ENCODE assay signal across 29 cellular contexts in genomic region chr13:40688781-40689180, GRCh38.
"Had no signal": no experiment of that assay in that cellular context is flagged by ENCODE, and none has a peak within 500 bp of the region (broad histone marks: within the 10 kb centered on the region; RNA-seq: fewer than 3 reads in every experiment).

No MANE protein-coding gene starts in this region.

- H3K4me1 ChIP-seq: parathyroid adenoma, psoas muscle, right lobe of liver, suprapubic skin, testis, tibial artery, transverse colon, upper lobe of right lung, uterus had no signal

- H3K27me3 ChIP-seq: ovary, right lobe of liver, sigmoid colon, suprapubic skin, testis, tibial artery, transverse colon, upper lobe of right lung, uterus had no signal

- H3K79me2 ChIP-seq: parathyroid adenoma had no signal

- ATAC-seq: naive thymus-derived CD8-positive, alpha-beta T cell; natural killer cell treated with Interleukin-12 subunit alpha and Interleukin-12 subunit beta and Interleukin-15 and Interleukin-18, amount 100 ng/mL, for 72 hours; psoas muscle; right cardiac atrium; right lobe of liver; stimulated activated effector memory CD8-positive, alpha-beta T cell treated with anti-CD3 and anti-CD28 coated beads, Interleukin-12 subunit alpha, Interleukin-12 subunit beta, amount 100 ng/mL, for 72 hours; stimulated activated naive CD8-positive, alpha-beta T cell treated with anti-CD3 and anti-CD28 coated beads, Interleukin-15, amount 100 ng/mL, for 72 hours; stimulated activated naive CD8-positive, alpha-beta T cell treated with anti-CD3 and anti-CD28 coated beads, Interleukin-15, Interleukin-2, amounts not matched to agents 100 U/mL and 50 U/mL, for 24 hours; upper lobe of right lung had no signal

- H3K4me3 ChIP-seq: ovary, psoas muscle, right lobe of liver, sigmoid colon, suprapubic skin, testis, tibial artery, transverse colon, upper lobe of right lung, uterus had no signal

- H3K9me3 ChIP-seq: ovary, psoas muscle, right lobe of liver, sigmoid colon, suprapubic skin, testis, tibial artery, transverse colon, upper lobe of right lung, uterus had no signal

- H3K36me3 ChIP-seq: ovary, right lobe of liver, sigmoid colon, suprapubic skin, tibial artery, transverse colon, upper lobe of right lung, uterus had no signal

- H3K9me3 Mint-ChIP-seq: naive thymus-derived CD8-positive, alpha-beta T cell; natural killer cell treated with Interleukin-12 subunit alpha and Interleukin-12 subunit beta and Interleukin-15 and Interleukin-18, amount 100 ng/mL, for 72 hours; nephron progenitor cell; neural crest cell; stimulated activated effector memory CD8-positive, alpha-beta T cell treated with anti-CD3 and anti-CD28 coated beads, Interleukin-12 subunit alpha, Interleukin-12 subunit beta, amount 100 ng/mL, for 72 hours; stimulated activated naive CD8-positive, alpha-beta T cell treated with anti-CD3 and anti-CD28 coated beads, Interleukin-15, amount 100 ng/mL, for 72 hours; type B pancreatic cell had no signal

- DNase-seq: naive thymus-derived CD8-positive, alpha-beta T cell; nephron progenitor cell; occipital lobe; ovary; psoas muscle; right cardiac atrium; right lobe of liver; sigmoid colon; small intestine; stimulated activated CD4-positive, alpha-beta T cell treated with anti-CD3 and anti-CD28 coated beads, Interleukin-15, amount 100 ng/mL, for 24 hours; stimulated activated CD4-positive, alpha-beta T cell treated with anti-CD3 and anti-CD28 coated beads, Interleukin-2, amount 100 ng/mL, for 24 hours; stimulated activated CD4-positive, alpha-beta T cell treated with anti-CD3 and anti-CD28 coated beads, Interleukin-2, amount 100 ng/mL, for 48 hours; stimulated activated CD4-positive, alpha-beta T cell treated with anti-CD3 and anti-CD28 coated beads, Interleukin-4, amount 100 ng/mL, for 24 hours; stimulated activated naive CD4-positive, alpha-beta T cell; stimulated activated naive CD8-positive, alpha-beta T cell treated with anti-CD3 and anti-CD28 coated beads, Interleukin-15, amount 100 ng/mL, for 72 hours; stimulated activated naive CD8-positive, alpha-beta T cell treated with anti-CD3 and anti-CD28 coated beads, Interleukin-15, Interleukin-2, amounts not matched to agents 100 U/mL and 50 U/mL, for 24 hours; substantia nigra; testis; tibial artery; transverse colon; upper lobe of right lung; uterus had no signal

- H3K36me3 Mint-ChIP-seq: naive thymus-derived CD8-positive, alpha-beta T cell; natural killer cell treated with Interleukin-12 subunit alpha and Interleukin-12 subunit beta and Interleukin-15 and Interleukin-18, amount 100 ng/mL, for 72 hours; stimulated activated effector memory CD8-positive, alpha-beta T cell treated with anti-CD3 and anti-CD28 coated beads, Interleukin-12 subunit alpha, Interleukin-12 subunit beta, amount 100 ng/mL, for 72 hours; type B pancreatic cell had no signal

- H2AFZ ChIP-seq: parathyroid adenoma had no signal

- H3K4me1 Mint-ChIP-seq: naive thymus-derived CD8-positive, alpha-beta T cell; nephron progenitor cell; neural crest cell; stimulated activated effector memory CD8-positive, alpha-beta T cell treated with anti-CD3 and anti-CD28 coated beads, Interleukin-12 subunit alpha, Interleukin-12 subunit beta, amount 100 ng/mL, for 72 hours; stimulated activated naive CD8-positive, alpha-beta T cell treated with anti-CD3 and anti-CD28 coated beads, Interleukin-15, amount 100 ng/mL, for 72 hours had no signal

- H3K27me3 Mint-ChIP-seq: naive thymus-derived CD8-positive, alpha-beta T cell; progenitor cell of endocrine pancreas; stimulated activated naive CD8-positive, alpha-beta T cell treated with anti-CD3 and anti-CD28 coated beads, Interleukin-15, amount 100 ng/mL, for 72 hours; type B pancreatic cell had no signal

- H3K27ac Mint-ChIP-seq: natural killer cell treated with Interleukin-12 subunit alpha and Interleukin-12 subunit beta and Interleukin-15 and Interleukin-18, amount 100 ng/mL, for 72 hours; nephron progenitor cell; progenitor cell of endocrine pancreas; stimulated activated effector memory CD8-positive, alpha-beta T cell treated with anti-CD3 and anti-CD28 coated beads, Interleukin-12 subunit alpha, Interleukin-12 subunit beta, amount 100 ng/mL, for 72 hours; stimulated activated naive CD8-positive, alpha-beta T cell treated with anti-CD3 and anti-CD28 coated beads, Interleukin-15, amount 100 ng/mL, for 72 hours; type B pancreatic cell had no signal

- H3K4me3 Mint-ChIP-seq: naive thymus-derived CD8-positive, alpha-beta T cell; natural killer cell treated with Interleukin-12 subunit alpha and Interleukin-12 subunit beta and Interleukin-15 and Interleukin-18, amount 100 ng/mL, for 72 hours; nephron progenitor cell; neural crest cell; stimulated activated effector memory CD8-positive, alpha-beta T cell treated with anti-CD3 and anti-CD28 coated beads, Interleukin-12 subunit alpha, Interleukin-12 subunit beta, amount 100 ng/mL, for 72 hours; stimulated activated naive CD8-positive, alpha-beta T cell treated with anti-CD3 and anti-CD28 coated beads, Interleukin-15, amount 100 ng/mL, for 72 hours; type B pancreatic cell had no signal

- H3K27ac ChIP-seq: ovary, parathyroid adenoma, psoas muscle, right lobe of liver, sigmoid colon, suprapubic skin, testis, tibial artery, transverse colon, upper lobe of right lung, uterus had no signal
